Comparison of ENCODE assay signal across 16 cellular contexts in genomic region chrX:79601336-79602131, GRCh38.
"Had no signal": no experiment of that assay in that cellular context is flagged by ENCODE, and none has a peak within 500 bp of the region (broad histone marks: within the 10 kb centered on the region; RNA-seq: fewer than 3 reads in every experiment).

No MANE protein-coding gene starts in this region.

- DNase-seq: activated CD4-positive, alpha-beta memory T cell treated with anti-CD3 and anti-CD28 coated beads for 36 hours; activated gamma-delta T cell; activated naive CD8-positive, alpha-beta T cell treated with anti-CD3 and anti-CD28 coated beads, Interleukin-2, amount 10 ng/mL, durations not matched to agents 7 days and 5 days; activated T-cell treated with anti-CD3 and anti-CD28 coated beads, Interleukin-2, amount 50 U/mL, for 4 hours; anterior cingulate cortex; esophagus squamous epithelium; foreskin fibroblast; glutamatergic neuron; left ventricle myocardium superior; mesenchymal stem cell; stimulated activated CD4-positive, alpha-beta T cell treated with anti-CD3 and anti-CD28 coated beads, Interleukin-4, amount 100 ng/mL, for 1 hour; stimulated activated naive CD8-positive, alpha-beta T cell treated with anti-CD3 and anti-CD28 coated beads, Interleukin-15, amount 100 ng/mL, for 72 hours had no signal

- ATAC-seq: activated T-cell treated with anti-CD3 and anti-CD28 coated beads, Interleukin-2, amount 50 U/mL, for 4 hours; left ventricle myocardium superior; stimulated activated naive CD8-positive, alpha-beta T cell treated with anti-CD3 and anti-CD28 coated beads, Interleukin-15, amount 100 ng/mL, for 72 hours had no signal

- H3K4me3 Mint-ChIP-seq: activated CD4-positive, alpha-beta memory T cell treated with anti-CD3 and anti-CD28 coated beads for 36 hours; activated naive CD8-positive, alpha-beta T cell treated with anti-CD3 and anti-CD28 coated beads, Interleukin-2, amount 10 ng/mL, durations not matched to agents 7 days and 5 days; activated T-cell treated with anti-CD3 and anti-CD28 coated beads, Interleukin-2, amount 50 U/mL, for 4 hours; nephron; stimulated activated naive CD8-positive, alpha-beta T cell treated with anti-CD3 and anti-CD28 coated beads, Interleukin-15, amount 100 ng/mL, for 72 hours had no signal

- H3K27ac Mint-ChIP-seq: activated CD4-positive, alpha-beta memory T cell treated with anti-CD3 and anti-CD28 coated beads for 36 hours; activated naive CD8-positive, alpha-beta T cell treated with anti-CD3 and anti-CD28 coated beads, Interleukin-2, amount 10 ng/mL, durations not matched to agents 7 days and 5 days; nephron; stimulated activated naive CD8-positive, alpha-beta T cell treated with anti-CD3 and anti-CD28 coated beads, Interleukin-15, amount 100 ng/mL, for 72 hours had no signal

- H3K27ac ChIP-seq: breast epithelium, esophagus squamous epithelium, thoracic aorta, VCaP had no signal

- H3K36me3 Mint-ChIP-seq: activated CD4-positive, alpha-beta memory T cell treated with anti-CD3 and anti-CD28 coated beads for 36 hours; activated naive CD8-positive, alpha-beta T cell treated with anti-CD3 and anti-CD28 coated beads, Interleukin-2, amount 10 ng/mL, durations not matched to agents 7 days and 5 days had no signal

- H3K27me3 ChIP-seq: esophagus squamous epithelium had no signal

- H3K4me1 Mint-ChIP-seq: activated naive CD8-positive, alpha-beta T cell treated with anti-CD3 and anti-CD28 coated beads, Interleukin-2, amount 10 ng/mL, durations not matched to agents 7 days and 5 days; nephron; stimulated activated naive CD8-positive, alpha-beta T cell treated with anti-CD3 and anti-CD28 coated beads, Interleukin-15, amount 100 ng/mL, for 72 hours had no signal

- H3K9me3 Mint-ChIP-seq: activated CD4-positive, alpha-beta memory T cell treated with anti-CD3 and anti-CD28 coated beads for 36 hours; activated naive CD8-positive, alpha-beta T cell treated with anti-CD3 and anti-CD28 coated beads, Interleukin-2, amount 10 ng/mL, durations not matched to agents 7 days and 5 days; activated T-cell treated with anti-CD3 and anti-CD28 coated beads, Interleukin-2, amount 50 U/mL, for 4 hours; nephron; stimulated activated naive CD8-positive, alpha-beta T cell treated with anti-CD3 and anti-CD28 coated beads, Interleukin-15, amount 100 ng/mL, for 72 hours had no signal

- H3K4me3 ChIP-seq: breast epithelium, esophagus squamous epithelium, thoracic aorta had no signal

- H3K4me1 ChIP-seq: breast epithelium, esophagus squamous epithelium had no signal

- H3K9me3 ChIP-seq: breast epithelium, esophagus squamous epithelium, thoracic aorta had no signal

- H3K27me3 Mint-ChIP-seq: activated naive CD8-positive, alpha-beta T cell treated with anti-CD3 and anti-CD28 coated beads, Interleukin-2, amount 10 ng/mL, durations not matched to agents 7 days and 5 days; stimulated activated naive CD8-positive, alpha-beta T cell treated with anti-CD3 and anti-CD28 coated beads, Interleukin-15, amount 100 ng/mL, for 72 hours had no signal

- H3K36me3 ChIP-seq: breast epithelium, esophagus squamous epithelium, thoracic aorta had no signal
